Comparison of ENCODE assay signal across 10 cellular contexts in the genomic region with DNA sequence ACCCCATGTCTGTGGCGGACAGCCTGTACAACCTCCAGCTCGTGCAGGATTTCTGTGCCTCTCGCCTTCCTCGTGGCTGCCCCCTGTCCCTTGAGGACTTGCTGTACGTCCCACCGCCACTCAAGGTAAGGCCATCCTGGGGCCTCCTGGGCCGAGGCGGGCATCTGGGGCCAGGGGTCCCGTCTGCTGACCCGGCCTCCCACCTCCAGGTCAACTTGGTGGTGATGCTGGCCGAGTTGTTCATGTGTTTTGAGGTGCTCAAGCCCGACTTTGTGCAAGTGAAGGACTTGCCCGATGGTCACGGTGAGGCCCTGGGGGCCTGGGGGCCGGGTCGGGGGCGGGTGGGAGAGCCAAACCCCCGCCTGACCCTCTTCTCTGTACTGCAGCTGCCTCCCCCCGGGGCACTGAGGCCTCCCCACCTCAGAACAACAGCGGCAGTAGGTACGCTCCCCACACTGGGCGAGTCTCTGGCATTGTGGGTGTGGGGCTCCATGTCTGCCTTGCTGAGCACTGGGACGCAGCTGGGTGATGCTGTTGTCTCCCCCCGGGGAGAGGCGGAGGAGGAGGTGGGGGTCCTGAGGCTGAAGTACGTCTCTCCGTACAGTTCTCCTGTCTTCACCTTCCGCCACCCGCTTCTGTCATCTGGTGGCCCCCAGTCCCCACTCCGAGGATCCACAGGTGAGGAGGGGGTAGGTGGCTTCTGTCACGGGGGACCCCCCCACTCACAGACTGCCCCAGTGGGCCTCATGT. TPM values are rescaled to one million over a fixed set of nuclear protein-coding genes. Genes with fewer than 3 reads are reported as not detected.
"Had no signal": no experiment of that assay in that cellular context is flagged by ENCODE, and none has a peak within 500 bp of the region (broad histone marks: within the 10 kb centered on the region; RNA-seq: fewer than 3 reads in every experiment).

No MANE protein-coding gene starts in this region.

- H3K9me3 Mint-ChIP-seq: H9 had no signal

- H3K4me3 ChIP-seq: GM23338, K562 had no signal

- FAIRE-seq: H1, H54, HTR-8/SVneo, K562 had no signal

- H3K4me2 ChIP-seq: GM23338 had no signal

- DNase-seq: H9, HCEC 1CT, HFFc6, IMR-90 had no signal

- H2AFZ ChIP-seq: GM23338 had no signal

- ATAC-seq: GM23338 had no signal

- H3K4me3 Mint-ChIP-seq: GM23338, H9, HFFc6 had no signal

- H3K27ac Mint-ChIP-seq: GM23338, H9, HFFc6 had no signal

RNA-seq across cellular contexts. Expression of gene CAMSAP3, which starts 15.0 kb away (rescaled TPM):
- total RNA-seq: HFFc6, IMR-90 had no signal
- polyA plus RNA-seq: IMR-90 had no signal

RNA-seq across cellular contexts. Expression of gene PCP2, which starts 22.9 kb away (rescaled TPM):
- total RNA-seq: GM23338, H1, H9, HFFc6, HT-29, IMR-90 had no signal
- polyA plus RNA-seq: GM23338, H1, IMR-90 had no signal
